Comparison of ENCODE assay signal across 21 cellular contexts in genomic region chr4:111880116-111880515, GRCh38.
DNase-seq lines count a peak whose midpoint lies in the region; ATAC-seq and TF ChIP-seq lines count a peak whose summit lies in the region.
"Had no signal": no experiment of that assay in that cellular context is flagged by ENCODE, and none has a peak within 500 bp of the region (broad histone marks: within the 10 kb centered on the region; RNA-seq: fewer than 3 reads in every experiment).

No MANE protein-coding gene starts in this region.

- DNase-seq in Ammon's horn (ENCODE audit: low spot score): peak; percentile 32
- DNase-seq in GM23338 (ENCODE audit: low spot score): no peak
- peak; percentile 69 for DNase-seq in NCI-H82 (lab: John Stamatoyannopoulos, UW)
- no peak for DNase-seq in endodermal cell
- no peak for DNase-seq in CD1c-positive myeloid dendritic cell (ENCODE audit: extremely low spot score)
- no peak for DNase-seq in activated T-cell treated with anti-CD3 and anti-CD28 coated beads, Interleukin-2, amount 50 U/mL, for 4 hours
- DNase-seq in NCI-H510A (lab: John Stamatoyannopoulos, UW): no peak
- DNase-seq: AML-193; C1 segment of cervical spinal cord; Calu3; CD8-positive, alpha-beta T cell; DMS153; DND-41; KBM-7; MM.1S; NCI-H2029; NCI-H2227 treated with DMSO at 0.1 percent for 48 hours; NCI-H510A treated with DMSO at 0.1 percent for 48 hours; T-cell had no signal

- H3K9ac ChIP-seq in endodermal cell (ENCODE audit: extremely low read depth, low read length, poor library complexity, severe bottlenecking): no peak overlapping the region

- no peaks in the 10 kb centered on the region for H3K79me2 ChIP-seq in GM23338 (replicated peaks; ENCODE audit: insufficient read depth)

- H3K9me2 ChIP-seq in GM23338 (ENCODE audit: insufficient read depth): no peaks in the 10 kb centered on the region

- no peak for ATAC-seq in GM23338
- no peak for ATAC-seq in activated T-cell treated with anti-CD3 and anti-CD28 coated beads, Interleukin-2, amount 50 U/mL, for 4 hours
- ATAC-seq: A549; CD8-positive, alpha-beta T cell; T-cell had no signal

- peaks cover 5% of the 10 kb centered on the region; the same call in 1 of the 3 replicates for H3K4me1 Mint-ChIP-seq in GM23338
- peaks cover 39% of the 10 kb centered on the region for H3K4me1 Mint-ChIP-seq in endodermal cell
- H3K4me1 Mint-ChIP-seq in activated T-cell treated with anti-CD3 and anti-CD28 coated beads, Interleukin-2, amount 50 U/mL, for 4 hours (ENCODE audit: low read depth): no peaks in the 10 kb centered on the region
- H3K4me1 Mint-ChIP-seq: T-cell had no signal

- H3K4me3 ChIP-seq in GM23338: no peak overlapping the region
- H3K4me3 ChIP-seq in endodermal cell (ENCODE audit: low read length): no peak overlapping the region
- H3K4me3 ChIP-seq: A549, SJCRH30 had no signal

- peak overlapping the region; percentile 74 for H2AFZ ChIP-seq in GM23338

- no peak overlapping the region for H3K4me3 Mint-ChIP-seq in GM23338
- no peak overlapping the region for H3K4me3 Mint-ChIP-seq in endodermal cell
- no peak overlapping the region for H3K4me3 Mint-ChIP-seq in activated T-cell treated with anti-CD3 and anti-CD28 coated beads, Interleukin-2, amount 50 U/mL, for 4 hours
- H3K4me3 Mint-ChIP-seq: CD8-positive, alpha-beta T cell; T-cell had no signal

- no peak overlapping the region for H3K4me2 ChIP-seq in GM23338
- H3K4me2 ChIP-seq: A549 had no signal

- no peaks in the 10 kb centered on the region for H3K4me1 ChIP-seq in GM23338 (ENCODE audit: insufficient read depth)
- peaks cover 22% of the 10 kb centered on the region for H3K4me1 ChIP-seq in endodermal cell (ENCODE audit: control insufficient read depth, insufficient read depth, low read length)
- H3K4me1 ChIP-seq: A549 had no signal

- H3K27me3 Mint-ChIP-seq in GM23338 (ENCODE audit: insufficient read depth, low read depth, poor library complexity): peaks cover 1% of the 10 kb centered on the region
- H3K27me3 Mint-ChIP-seq in endodermal cell (ENCODE audit: insufficient read depth): no peaks in the 10 kb centered on the region
- no peaks in the 10 kb centered on the region for H3K27me3 Mint-ChIP-seq in activated T-cell treated with anti-CD3 and anti-CD28 coated beads, Interleukin-2, amount 50 U/mL, for 4 hours (ENCODE audit: low read depth)
- H3K27me3 Mint-ChIP-seq: T-cell had no signal

- H3K36me3 ChIP-seq in GM23338 (ENCODE audit: insufficient read depth) (no peaks in the 10 kb centered on the region), endodermal cell (ENCODE audit: control insufficient read depth, insufficient read depth, low read length) (no peaks in the 10 kb centered on the region)
- H3K36me3 ChIP-seq: SJCRH30 had no signal

- H3K27ac ChIP-seq in GM23338 (ENCODE audit: low read depth): no peak overlapping the region
- no peak overlapping the region for H3K27ac ChIP-seq in endodermal cell (ENCODE audit: low read depth, low read length)
- H3K27ac ChIP-seq: A549, SJCRH30 had no signal

- H3K36me3 Mint-ChIP-seq in GM23338 (ENCODE audit: low read depth) (no peaks in the 10 kb centered on the region), endodermal cell (ENCODE audit: low read depth) (no peaks in the 10 kb centered on the region)
- H3K36me3 Mint-ChIP-seq in activated T-cell treated with anti-CD3 and anti-CD28 coated beads, Interleukin-2, amount 50 U/mL, for 4 hours (ENCODE audit: insufficient read depth): no peaks in the 10 kb centered on the region
- H3K36me3 Mint-ChIP-seq: CD8-positive, alpha-beta T cell; T-cell had no signal

- H3K9me3 Mint-ChIP-seq in GM23338: no peaks in the 10 kb centered on the region
- no peaks in the 10 kb centered on the region for H3K9me3 Mint-ChIP-seq in endodermal cell
- no peaks in the 10 kb centered on the region for H3K9me3 Mint-ChIP-seq in activated T-cell treated with anti-CD3 and anti-CD28 coated beads, Interleukin-2, amount 50 U/mL, for 4 hours
- H3K9me3 Mint-ChIP-seq: CD8-positive, alpha-beta T cell had no signal

- no peaks in the 10 kb centered on the region for H4K20me1 ChIP-seq in GM23338 (replicated peaks; ENCODE audit: insufficient read depth)

- no peaks in the 10 kb centered on the region for H3K9me3 ChIP-seq in endodermal cell (ENCODE audit: control insufficient read depth, low read length)
- H3K9me3 ChIP-seq: A549, SJCRH30 had no signal

- no peak for TF ChIP-seq CTCF in GM23338 (conservative IDR thresholded peaks at IDR 0.05; ENCODE audit: low read depth in 2 of 2)
- no peak for TF ChIP-seq CTCF in endodermal cell (conservative IDR thresholded peaks at IDR 0.05)

- H3K27me3 ChIP-seq in GM23338 (ENCODE audit: insufficient read depth) (no peaks in the 10 kb centered on the region), endodermal cell (ENCODE audit: control insufficient read depth, insufficient read depth, low read length, poor library complexity, severe bottlenecking) (no peaks in the 10 kb centered on the region)

- peak overlapping the region; percentile 60; the same call in 1 of the 2 replicates for H3K27ac Mint-ChIP-seq in GM23338
- peak overlapping the region; percentile 10 for H3K27ac Mint-ChIP-seq in endodermal cell
- H3K27ac Mint-ChIP-seq: CD8-positive, alpha-beta T cell; T-cell had no signal

- 79 to 82% methylated on average over 2 to 3 of the region's 4 CpGs for WGBS in endodermal cell (ENCODE audit: insufficient coverage in 1 of 2, insufficient read length in 1 of 2), 2 experiments

- no peaks in the 10 kb centered on the region for H3F3A ChIP-seq in GM23338 (replicated peaks; ENCODE audit: low read depth)

TF ChIP-seq in GM23338, 12 proteins besides CTCF, POLR2A, EP300 and RAD21:
- TF ChIP-seq EZH2 (IDR thresholded peaks at IDR 0.05; ENCODE audit: low read depth, unreplicated experiment) (no peak), ETS1 (IDR thresholded peaks at IDR 0.05) (no peak)

Comparison
In these comparisons a context has a peak if more than half of its experiments do, and no peak if none do; other contexts are left out.
1. DNase-seq: peak in Ammon's horn (single experiment) and NCI-H82 (single experiment); none in GM23338 (single experiment), endodermal cell (single experiment), CD1c-positive myeloid dendritic cell (single experiment), activated T-cell treated with anti-CD3 and anti-CD28 coated beads, Interleukin-2, amount 50 U/mL, for 4 hours (single experiment) and NCI-H510A (single experiment).